25 cellular contexts compared by ENCODE assay signal in the genomic region with DNA sequence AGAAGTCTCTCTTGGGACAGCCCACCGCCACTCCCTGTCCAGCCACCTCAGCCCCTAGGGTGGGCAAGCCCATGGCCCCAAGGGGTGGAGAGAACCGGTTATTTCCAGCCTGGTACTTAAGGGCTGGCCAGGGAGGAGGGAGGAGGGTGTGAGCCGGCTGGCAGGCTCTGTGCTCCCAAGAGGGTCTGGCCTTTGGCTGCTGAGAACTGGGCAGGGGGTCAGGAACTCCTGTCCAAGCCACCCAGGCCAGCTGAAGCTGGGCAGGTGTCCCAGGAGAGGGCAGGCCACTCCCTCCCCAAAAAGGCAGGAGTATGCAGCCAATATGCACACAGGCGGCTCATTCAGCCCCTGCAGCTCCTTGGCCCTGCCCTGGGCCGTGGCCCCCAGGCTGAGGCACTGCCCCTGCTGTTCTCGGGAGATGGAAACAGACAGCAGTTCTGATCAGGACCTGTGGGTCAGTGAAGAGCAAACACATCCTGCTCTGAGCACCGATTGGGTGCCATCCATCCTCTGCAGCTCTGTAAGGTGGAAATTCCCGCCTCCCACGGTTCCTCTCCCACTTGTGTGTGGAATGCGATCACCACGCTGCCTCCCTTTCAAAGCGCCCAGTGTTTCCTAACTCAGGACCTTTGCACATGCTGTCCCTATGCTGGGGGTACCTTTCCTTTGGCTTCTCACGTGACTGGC. TPM values are rescaled to one million over a fixed set of nuclear protein-coding genes. Genes with fewer than 3 reads are reported as not detected.
DNase-seq lines count a peak whose midpoint lies in the region; ATAC-seq, FAIRE-seq and TF ChIP-seq lines count a peak whose summit lies in the region.
"Had no signal": no experiment of that assay in that cellular context is flagged by ENCODE, and none has a peak within 500 bp of the region (broad histone marks: within the 10 kb centered on the region; RNA-seq: fewer than 3 reads in every experiment).

No MANE protein-coding gene starts in this region.

- H4K20me1 ChIP-seq in HepG2 (ENCODE audit: insufficient read depth, low read length), result no peaks in the 10 kb centered on the region

- no peak for TF ChIP-seq POLR2A in HepG2 (IDR thresholded peaks at IDR 0.05; ENCODE audit: insufficient read depth in 1 of 2, low read depth in 2 of 2, low read length in 2 of 2)
- TF ChIP-seq POLR2A in right lobe of liver (IDR thresholded peaks at IDR 0.05), result no peak

- no TSS peak for BruUV-seq in HepG2 (replicated peaks; lab: Mats Ljungman, UMichigan)

- H3K9me3 ChIP-seq in HepG2 (ENCODE audit: low read length), result no peaks in the 10 kb centered on the region
- no peaks in the 10 kb centered on the region for H3K9me3 ChIP-seq in right lobe of liver
- H3K9me3 ChIP-seq in kidney (ENCODE audit: control insufficient read depth in 1 of 2, low read length in 2 of 2), result no peaks in the 10 kb centered on the region
- H3K9me3 ChIP-seq in aorta (ENCODE audit: control insufficient read depth, low read length), result no peaks in the 10 kb centered on the region
- H3K9me3 ChIP-seq: A549, colonic mucosa had no signal

- no peaks in the 10 kb centered on the region for H3K27me3 ChIP-seq in HepG2 (ENCODE audit: control insufficient read depth in 1 of 2, insufficient read depth in 2 of 2, low read length in 2 of 2)
- H3K27me3 ChIP-seq in right lobe of liver, result no peaks in the 10 kb centered on the region
- no peaks in the 10 kb centered on the region for H3K27me3 ChIP-seq in aorta (ENCODE audit: control insufficient read depth in 1 of 2, insufficient read depth in 2 of 2, low read length in 1 of 2)
- H3K27me3 ChIP-seq: colonic mucosa, hepatocyte had no signal

- no peak for ATAC-seq in HepG2
- no peak for ATAC-seq in right lobe of liver
- peak; percentile 57 for ATAC-seq in aorta (ENCODE audit: low FRiP score)
- ATAC-seq: A549; activated naive CD4-positive, alpha-beta T cell treated with anti-CD3 and anti-CD28 coated beads, Interleukin-2, amount 50 U/mL, for 72 hours; activated T-cell treated with anti-CD3 and anti-CD28 coated beads, Interleukin-2, amount 50 U/mL, for 72 hours had no signal

- H3K4me1 ChIP-seq in HepG2 (ENCODE audit: insufficient read depth, low read length), result peaks cover 87% of the 10 kb centered on the region
- peaks cover 0 to 25% (median 12%) of the 10 kb centered on the region in 4 donors for H3K4me1 ChIP-seq in right lobe of liver
- H3K4me1 ChIP-seq in kidney (ENCODE audit: control insufficient read depth in 1 of 2, insufficient read depth in 1 of 2, low read depth in 1 of 2, low read length in 2 of 2), result peaks cover 0 to 2% of the 10 kb centered on the region in 2 donors
- peaks cover 0 to 4% of the 10 kb centered on the region in 2 donors for H3K4me1 ChIP-seq in aorta (ENCODE audit: control insufficient read depth in 1 of 2, insufficient read depth in 2 of 2, low read length in 2 of 2)
- H3K4me1 ChIP-seq: colonic mucosa had no signal

- peak overlapping the region in 1 of 3 experiments; percentile 27; a peak in 1 of 6 replicates for H3K4me3 ChIP-seq in HepG2 (replicated peaks in 1 of 3; ENCODE audit: insufficient read depth in 1 of 3, low read depth in 2 of 3, low read length in 3 of 3)
- no peak overlapping the region for H3K4me3 ChIP-seq in right lobe of liver
- no peak overlapping the region for H3K4me3 ChIP-seq in kidney (ENCODE audit: low read length in 2 of 2)
- H3K4me3 ChIP-seq in aorta (ENCODE audit: low read length in 2 of 2), result no peak overlapping the region
- H3K4me3 ChIP-seq: A549, colonic mucosa, hepatocyte, smooth muscle cell had no signal

- H3K9ac ChIP-seq in HepG2 (ENCODE audit: insufficient read depth, low read depth, low read length) (peak overlapping the region; percentile 16; the same call in 1 of the 2 replicates), kidney (ENCODE audit: low read length in 2 of 2) (no peak overlapping the region)

- H3K4me2 ChIP-seq in HepG2 (ENCODE audit: low read depth, low read length), result peak overlapping the region; percentile 64
- H3K4me2 ChIP-seq: A549, hepatocyte, smooth muscle cell had no signal

- in situ Hi-C loops in HepG2 (cut with HindIII; ENCODE audit: extremely low pct_ligation_motif_present, low pct_unique_long_range_greater_than_20kb), result no loop called here
- in situ Hi-C loops in ACHN (cut with HindIII; ENCODE audit: low pct_ligation_motif_present, low pct_unique_long_range_greater_than_20kb, low sequenced_read_pairs), result no loop called here

- TF ChIP-seq RAD21 in HepG2 (CRISPR knock-in tag; IDR thresholded peaks at IDR 0.05), result no peak

- no peaks in the 10 kb centered on the region for H3K79me2 ChIP-seq in HepG2 (ENCODE audit: insufficient read depth, low read length)
- H3K79me2 ChIP-seq: hepatocyte had no signal

- CTCF ChIA-PET in HepG2 (lab: Yijun Ruan, JAX; ENCODE audit: low intra/inter-chr PET ratio, low total read pairs), result no interaction called here

- TF ChIP-seq EP300 in HepG2 (IDR thresholded peaks at IDR 0.05; ENCODE audit: low read depth in 2 of 2, low read length in 2 of 2) (no peak), HepG2 (CRISPR knock-in tag; IDR thresholded peaks at IDR 0.05; ENCODE audit: borderline replicate concordance) (no peak)

- H3K27ac ChIP-seq in HepG2 (ENCODE audit: extremely low read length, insufficient read depth, low read length) (no peak overlapping the region), right lobe of liver (no peak overlapping the region), kidney (ENCODE audit: low read depth in 2 of 2, low read length in 2 of 2) (no peak overlapping the region), aorta (ENCODE audit: low read depth in 1 of 2, low read length in 2 of 2) (no peak overlapping the region)
- H3K27ac ChIP-seq: C4-2B, colonic mucosa, hepatocyte had no signal

- H3K36me3 ChIP-seq in HepG2 (replicated peaks in 1 of 2; ENCODE audit: control insufficient read depth in 1 of 2, insufficient read depth in 2 of 2, low read length in 2 of 2), result no peaks in the 10 kb centered on the region
- H3K36me3 ChIP-seq in right lobe of liver, result no peaks in the 10 kb centered on the region
- H3K36me3 ChIP-seq in kidney (ENCODE audit: control insufficient read depth in 1 of 2, insufficient read depth in 2 of 2, low read length in 2 of 2), result no peaks in the 10 kb centered on the region
- no peaks in the 10 kb centered on the region for H3K36me3 ChIP-seq in aorta (ENCODE audit: control insufficient read depth in 1 of 2, insufficient read depth in 2 of 2, low read length in 1 of 2)
- H3K36me3 ChIP-seq: colonic mucosa had no signal

- FAIRE-seq in HepG2 (lab: Jason Lieb, UNC), result peak; percentile 76
- no peak for FAIRE-seq in kidney (lab: Jason Lieb, UNC)
- FAIRE-seq: A549, endothelial cell of umbilical vein, urothelium cell line had no signal

- TF ChIP-seq CTCF in HepG2 (CRISPR knock-in tag; IDR thresholded peaks at IDR 0.05) (0 out of 2 replicates have a peak, but pooled peaks have one; percentile 9), right lobe of liver (IDR thresholded peaks at IDR 0.05) (no peak), kidney (IDR thresholded peaks at IDR 0.05; ENCODE audit: borderline replicate concordance, extremely low read depth, insufficient read depth) (no peak)

- intact Hi-C loops in HepG2 (cut with micrococcal nuclease; ENCODE audit: unreplicated experiment), result no loop called here
- intact Hi-C loops in right lobe of liver (cut with DNase I), result loop anchor here in 1 of 2 donors (10.0 kb wide), 1 partner anchor 159 kb away; no protein-coding TSS in a partner anchor
- intact Hi-C loops in kidney (cut with DNase I), result no loop called here
- intact Hi-C loops in aorta (cut with DNase I), result no loop called here

- no peak overlapping the region for H2AFZ ChIP-seq in HepG2 (ENCODE audit: low read length)
- H2AFZ ChIP-seq: hepatocyte had no signal

- DNase-seq in HepG2 (ENCODE audit: low spot score) (no peak), right lobe of liver (no peak), kidney (peak; percentile 49), aorta (peak in 1 of 2 donors; percentile 71), NCI-H82 treated with DMSO at 0.1 percent for 48 hours (lab: John Stamatoyannopoulos, UW; ENCODE audit: unreplicated experiment) (no peak), ACHN (no peak)
- DNase-seq: activated CD4-positive, CD25-positive, alpha-beta regulatory T cell treated with anti-CD3 and anti-CD28 coated beads, Interleukin-2, amount 50 U/mL, for 72 hours; activated T-cell treated with anti-CD3 and anti-CD28 coated beads, Interleukin-2, amount 50 U/mL, for 72 hours; colonic mucosa; DMS 273 treated with DMSO at 0.1 percent for 48 hours; GDM1; GOT3; mammary epithelial cell; NCI-H510A treated with DMSO at 0.1 percent for 48 hours; RPMI8226; stimulated activated CD4-positive, alpha-beta T cell treated with anti-CD3 and anti-CD28 coated beads, Interleukin-4, amount 100 ng/mL, for 4 hours; T1000 had no signal

- POLR2A ChIA-PET in HepG2 (lab: Yijun Ruan, JAX), result interaction anchor here (0.9 to 5.6 kb wide), 5 partner anchors 8 to 60 kb away, joined by 3 to 87 read pairs (median 12); a partner anchor contains a TSS

- WGBS in HepG2 (ENCODE audit: low lambda C conversion rate), result 16% methylated on average over 8 of the region's 13 CpGs
- 69% methylated on average over 3 of the region's 13 CpGs for WGBS in right lobe of liver (ENCODE audit: insufficient coverage, low coverage, low lambda C conversion rate, missing lambda C conversion rate)
- WGBS in aorta, 2 donors, result 43 to 47% methylated on average over 12 to 13 of the region's 13 CpGs

RNA-seq across cellular contexts. Expression of a gene that starts 17.1 kb away (rescaled TPM):
- total RNA-seq in HepG2 (2016; rRNA removed; fragmentation: Illumina TruSeq; extraction: Trizol) (0.81 and 1.8 TPM in 2 replicates), right lobe of liver (10 to 100 TPM in 5 of 6 experiments, 1 to 10 TPM in 1; 3.1 to 24.3 (median 14.2) TPM), kidney (202 TPM), aorta (not detected)
- total RNA-seq in HepG2 (2016; cell fraction: cytosol; rRNA removed; fragmentation: Illumina TruSeq; extraction: Trizol; ENCODE audit: low read depth), result 0.61 and 1.1 TPM in 2 replicates
- 0.94 and 1.8 TPM in 2 replicates for total RNA-seq in HepG2 (2016; cell fraction: insoluble cytoplasmic fraction; rRNA removed; fragmentation: Illumina TruSeq; extraction: Trizol)
- 0.19 and 0.38 TPM in 2 replicates for total RNA-seq in HepG2 (2016; cell fraction: membrane; rRNA removed; fragmentation: Illumina TruSeq; extraction: Trizol)
- total RNA-seq in HepG2 (2016; cell fraction: nucleus; rRNA removed; fragmentation: Illumina TruSeq; extraction: Trizol), result 2.7 and 3.5 TPM in 2 replicates
- polyA plus RNA-seq in HepG2 (2011; rRNA removed) (12.5 and 14.8 TPM in 2 replicates), kidney (ENCODE audit: insufficient read depth, low read depth, low replicate concordance) (155 TPM), aorta (1 to 10 TPM in 1 of 2 donors, under 1 TPM in 1; 0.38 to 8.4 TPM)
- 1.6 and 3.1 TPM in 2 replicates for polyA plus RNA-seq in HepG2 (2011; cell fraction: cytosol; rRNA removed)
- polyA plus RNA-seq in HepG2 (2011; cell fraction: nucleus; rRNA removed), result 155 and 222 TPM in 2 replicates
- polyA plus RNA-seq in HepG2 (2012), result 6.2 and 7.2 TPM in 2 replicates
- polyA plus RNA-seq in HepG2 (2016; cell fraction: cytosol; fragmentation: Illumina TruSeq; extraction: Trizol; ENCODE audit: low read depth), result 0.14 and 0.26 TPM in 2 replicates
- 0.92 and 0.93 TPM in 2 replicates for polyA plus RNA-seq in HepG2 (2016; cell fraction: insoluble cytoplasmic fraction; fragmentation: Illumina TruSeq; extraction: Trizol; ENCODE audit: low read depth)
- 0.17 TPM in 1 of 2 replicates, not detected in the other for polyA plus RNA-seq in HepG2 (2016; cell fraction: membrane; fragmentation: Illumina TruSeq; extraction: Trizol; ENCODE audit: low read depth)
- polyA plus RNA-seq in HepG2 (2016; cell fraction: nucleus; fragmentation: Illumina TruSeq; extraction: Trizol; ENCODE audit: insufficient read depth, low read depth), result 8.0 and 11.0 TPM in 2 replicates
- 6.7 TPM in 1 of 2 replicates, not detected in the other for polyA minus RNA-seq in HepG2 (2011; rRNA and poly(A)+ RNA removed; ENCODE audit: low replicate concordance)
- 1.1 and 1.3 TPM in 2 replicates for polyA minus RNA-seq in HepG2 (2011; cell fraction: cytosol; rRNA and poly(A)+ RNA removed)
- polyA minus RNA-seq in HepG2 (2011; cell fraction: nucleus; rRNA and poly(A)+ RNA removed), result 11.6 and 13.7 TPM in 2 replicates
- total RNA-seq: activated CD8-positive, alpha-beta memory T cell treated with anti-CD3 and anti-CD28 coated beads for 36 hours; activated naive CD4-positive, alpha-beta T cell treated with anti-CD3 and anti-CD28 coated beads, Interleukin-2, amount 50 U/mL, for 72 hours; activated T-cell treated with anti-CD3 and anti-CD28 coated beads, Interleukin-2, amount 50 U/mL, for 72 hours; smooth muscle cell had no signal
- polyA plus RNA-seq: smooth muscle cell had no signal

RNA-seq across cellular contexts. Expression of a gene that starts 38.1 kb away (rescaled TPM):
- 612 and 1,510 TPM in 2 replicates for total RNA-seq in HepG2 (2016; rRNA removed; fragmentation: Illumina TruSeq; extraction: Trizol)
- total RNA-seq in HepG2 (2016; cell fraction: cytosol; rRNA removed; fragmentation: Illumina TruSeq; extraction: Trizol; ENCODE audit: low read depth), result 264 and 266 TPM in 2 replicates
- total RNA-seq in HepG2 (2016; cell fraction: insoluble cytoplasmic fraction; rRNA removed; fragmentation: Illumina TruSeq; extraction: Trizol), result 610 and 1,558 TPM in 2 replicates
- total RNA-seq in HepG2 (2016; cell fraction: membrane; rRNA removed; fragmentation: Illumina TruSeq; extraction: Trizol), result 284 and 296 TPM in 2 replicates
- total RNA-seq in HepG2 (2016; cell fraction: nucleus; rRNA removed; fragmentation: Illumina TruSeq; extraction: Trizol), result 1,103 and 1,244 TPM in 2 replicates
- polyA plus RNA-seq in HepG2 (2011; rRNA removed), result 2,580 and 3,919 TPM in 2 replicates
- 3,676 and 4,547 TPM in 2 replicates for polyA plus RNA-seq in HepG2 (2011; cell fraction: cytosol; rRNA removed)
- polyA plus RNA-seq in HepG2 (2011; cell fraction: nucleus; rRNA removed), result 1,589 and 2,063 TPM in 2 replicates
- polyA plus RNA-seq in HepG2 (2012), result 2,894 and 3,165 TPM in 2 replicates
- polyA plus RNA-seq in HepG2 (2016; cell fraction: cytosol; fragmentation: Illumina TruSeq; extraction: Trizol; ENCODE audit: low read depth), result 305 and 334 TPM in 2 replicates
- polyA plus RNA-seq in HepG2 (2016; cell fraction: insoluble cytoplasmic fraction; fragmentation: Illumina TruSeq; extraction: Trizol; ENCODE audit: low read depth), result 674 and 676 TPM in 2 replicates
- 279 and 293 TPM in 2 replicates for polyA plus RNA-seq in HepG2 (2016; cell fraction: membrane; fragmentation: Illumina TruSeq; extraction: Trizol; ENCODE audit: low read depth)
- polyA plus RNA-seq in HepG2 (2016; cell fraction: nucleus; fragmentation: Illumina TruSeq; extraction: Trizol; ENCODE audit: insufficient read depth, low read depth), result 2,037 and 2,236 TPM in 2 replicates
- polyA minus RNA-seq in HepG2 (2011; rRNA and poly(A)+ RNA removed; ENCODE audit: low replicate concordance), result 0.72 and 924 TPM in 2 replicates
- 612 and 1,026 TPM in 2 replicates for polyA minus RNA-seq in HepG2 (2011; cell fraction: cytosol; rRNA and poly(A)+ RNA removed)
- 323 and 565 TPM in 2 replicates for polyA minus RNA-seq in HepG2 (2011; cell fraction: nucleus; rRNA and poly(A)+ RNA removed)
- total RNA-seq in right lobe of liver, result 1,000 to 10,000 TPM; 2,202 to 7,072 (median 5,221) TPM
- total RNA-seq in kidney, result 5.3 TPM
- 43.5 TPM for polyA plus RNA-seq in kidney (ENCODE audit: insufficient read depth, low read depth, low replicate concordance)
- not detected for total RNA-seq in aorta
- under 1 TPM in 1 of 2 donors, not detected in 1; 0.50 TPM for polyA plus RNA-seq in aorta
- total RNA-seq: activated CD8-positive, alpha-beta memory T cell treated with anti-CD3 and anti-CD28 coated beads for 36 hours; activated naive CD4-positive, alpha-beta T cell treated with anti-CD3 and anti-CD28 coated beads, Interleukin-2, amount 50 U/mL, for 72 hours; activated T-cell treated with anti-CD3 and anti-CD28 coated beads, Interleukin-2, amount 50 U/mL, for 72 hours; endothelial cell of umbilical vein; mammary epithelial cell; smooth muscle cell had no signal
- polyA plus RNA-seq: endothelial cell of umbilical vein, mammary epithelial cell had no signal

RNA-seq across cellular contexts. Expression of a gene that starts 39.1 kb away (rescaled TPM):
- total RNA-seq in HepG2 (2016; rRNA removed; fragmentation: Illumina TruSeq; extraction: Trizol) (13.1 and 71.3 TPM in 2 replicates), right lobe of liver (10 to 100 TPM; 11.8 to 51.9 (median 29.3) TPM), kidney (45.6 TPM), aorta (10 to 100 TPM; 36.9 to 54.3 TPM)
- 24.4 and 27.4 TPM in 2 replicates for total RNA-seq in HepG2 (2016; cell fraction: cytosol; rRNA removed; fragmentation: Illumina TruSeq; extraction: Trizol; ENCODE audit: low read depth)
- total RNA-seq in HepG2 (2016; cell fraction: insoluble cytoplasmic fraction; rRNA removed; fragmentation: Illumina TruSeq; extraction: Trizol), result 11.3 and 76.4 TPM in 2 replicates
- 17.0 and 18.6 TPM in 2 replicates for total RNA-seq in HepG2 (2016; cell fraction: membrane; rRNA removed; fragmentation: Illumina TruSeq; extraction: Trizol)
- total RNA-seq in HepG2 (2016; cell fraction: nucleus; rRNA removed; fragmentation: Illumina TruSeq; extraction: Trizol), result 127 and 145 TPM in 2 replicates
- polyA plus RNA-seq in HepG2 (2011; rRNA removed) (89.1 and 105 TPM in 2 replicates), kidney (ENCODE audit: insufficient read depth, low read depth, low replicate concordance) (13.6 TPM), aorta (10 to 100 TPM in 1 of 2 donors, 1 to 10 TPM in 1; 1.9 to 59.4 TPM)
- 8.5 and 16.4 TPM in 2 replicates for polyA plus RNA-seq in HepG2 (2011; cell fraction: cytosol; rRNA removed)
- polyA plus RNA-seq in HepG2 (2011; cell fraction: nucleus; rRNA removed), result 1,276 and 1,843 TPM in 2 replicates
- polyA plus RNA-seq in HepG2 (2012), result 63.8 and 83.6 TPM in 2 replicates
- 2.0 and 2.7 TPM in 2 replicates for polyA plus RNA-seq in HepG2 (2016; cell fraction: cytosol; fragmentation: Illumina TruSeq; extraction: Trizol; ENCODE audit: low read depth)
- polyA plus RNA-seq in HepG2 (2016; cell fraction: insoluble cytoplasmic fraction; fragmentation: Illumina TruSeq; extraction: Trizol; ENCODE audit: low read depth), result 13.5 and 15.6 TPM in 2 replicates
- polyA plus RNA-seq in HepG2 (2016; cell fraction: membrane; fragmentation: Illumina TruSeq; extraction: Trizol; ENCODE audit: low read depth), result 4.3 and 4.5 TPM in 2 replicates
- 665 and 720 TPM in 2 replicates for polyA plus RNA-seq in HepG2 (2016; cell fraction: nucleus; fragmentation: Illumina TruSeq; extraction: Trizol; ENCODE audit: insufficient read depth, low read depth)
- polyA minus RNA-seq in HepG2 (2011; rRNA and poly(A)+ RNA removed; ENCODE audit: low replicate concordance), result 11.6 and 59.4 TPM in 2 replicates
- 5.5 and 10.9 TPM in 2 replicates for polyA minus RNA-seq in HepG2 (2011; cell fraction: cytosol; rRNA and poly(A)+ RNA removed)
- 155 and 169 TPM in 2 replicates for polyA minus RNA-seq in HepG2 (2011; cell fraction: nucleus; rRNA and poly(A)+ RNA removed)

Comparison
In these comparisons a context has a peak if more than half of its experiments do, and no peak if none do; other contexts are left out.
1. RNA of a gene that starts 38.1 kb away (total RNA-seq): 2,202 to 7,072 TPM in right lobe of liver and 264 to 1,558 TPM in HepG2; 5.3 TPM in kidney (single experiment) and not detected in aorta; every median in the first group is over 10 times any median in the second.